12 cellular contexts compared by ENCODE assay signal in the genomic region with DNA sequence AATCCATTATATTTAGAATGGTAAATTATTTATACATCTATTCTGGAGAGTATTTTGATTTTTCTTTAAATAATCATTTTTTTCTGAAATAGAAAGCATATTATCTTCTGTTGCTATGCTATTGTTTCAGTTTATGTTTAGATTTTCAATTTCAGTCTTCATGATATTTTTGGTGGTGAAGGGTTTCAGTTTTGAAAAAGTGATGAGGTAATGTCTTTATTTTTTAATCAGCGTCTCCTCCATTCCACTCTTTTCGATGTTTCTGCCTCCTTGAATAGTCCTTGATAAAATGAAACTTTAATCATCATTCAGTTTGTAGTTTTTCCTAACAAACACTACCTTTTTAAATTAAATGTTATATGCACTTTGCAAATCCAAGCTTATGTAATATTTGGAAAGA.
DNase-seq lines count a peak whose midpoint lies in the region; ATAC-seq and TF ChIP-seq lines count a peak whose summit lies in the region.
"Had no signal": no experiment of that assay in that cellular context is flagged by ENCODE, and none has a peak within 500 bp of the region (broad histone marks: within the 10 kb centered on the region; RNA-seq: fewer than 3 reads in every experiment).

No MANE protein-coding gene starts in this region.

- ATAC-seq in GM18868 (IDR thresholded peaks at IDR 0.05; ENCODE audit: unreplicated experiment) (peak; percentile 88), GM21528 (IDR thresholded peaks at IDR 0.05; ENCODE audit: low FRiP score, unreplicated experiment) (peak; percentile 87), HG03064 (IDR thresholded peaks at IDR 0.05; ENCODE audit: low read depth, unreplicated experiment) (peak; percentile 94)

- DNase-seq in T-helper 2 cell treated with Interferon-gamma antibody and Interleukin-4, amounts not matched to agents 5 μg/mL and 100 μg/mL, for 36 hours (ENCODE audit: low spot score), result no peak
- no peak for DNase-seq in activated naive CD4-positive, alpha-beta T cell treated with anti-CD3 and anti-CD28 coated beads for 36 hours
- DNase-seq in stimulated activated CD4-positive, alpha-beta T cell treated with anti-CD3 and anti-CD28 coated beads, Interleukin-2, amount 100 ng/mL, for 48 hours, result no peak
- DNase-seq in germinal center (ENCODE audit: low spot score) (no peak), Calu3 (no peak)
- DNase-seq: kidney glomerular epithelial cell, NCI-H2107, spleen had no signal

- peaks cover 28% of the 10 kb centered on the region for H3K4me1 Mint-ChIP-seq in T-helper 2 cell treated with Interferon-gamma antibody and Interleukin-4, amounts not matched to agents 5 μg/mL and 100 μg/mL, for 36 hours (ENCODE audit: low read depth)
- H3K4me1 Mint-ChIP-seq in activated naive CD4-positive, alpha-beta T cell treated with anti-CD3 and anti-CD28 coated beads for 36 hours (ENCODE audit: low read depth), result peaks cover 3% of the 10 kb centered on the region
- peaks cover 9% of the 10 kb centered on the region for H3K4me1 Mint-ChIP-seq in Calu3 (ENCODE audit: low read depth, unreplicated experiment)
- H3K4me1 Mint-ChIP-seq: neural crest cell had no signal

- H3K4me3 Mint-ChIP-seq in T-helper 2 cell treated with Interferon-gamma antibody and Interleukin-4, amounts not matched to agents 5 μg/mL and 100 μg/mL, for 36 hours, result peak overlapping the region; percentile 28
- no peak overlapping the region for H3K4me3 Mint-ChIP-seq in activated naive CD4-positive, alpha-beta T cell treated with anti-CD3 and anti-CD28 coated beads for 36 hours
- no peak overlapping the region for H3K4me3 Mint-ChIP-seq in Calu3 (ENCODE audit: low read depth, unreplicated experiment)
- H3K4me3 Mint-ChIP-seq: neural crest cell had no signal

- peaks cover 12% of the 10 kb centered on the region for H3K36me3 Mint-ChIP-seq in T-helper 2 cell treated with Interferon-gamma antibody and Interleukin-4, amounts not matched to agents 5 μg/mL and 100 μg/mL, for 36 hours (ENCODE audit: low read depth)
- no peaks in the 10 kb centered on the region for H3K36me3 Mint-ChIP-seq in activated naive CD4-positive, alpha-beta T cell treated with anti-CD3 and anti-CD28 coated beads for 36 hours (ENCODE audit: low read depth)
- H3K36me3 Mint-ChIP-seq in Calu3 (ENCODE audit: insufficient read depth, unreplicated experiment), result no peaks in the 10 kb centered on the region

- BruUV-seq in Calu3 (replicated peaks; lab: Mats Ljungman, UMichigan), result no TSS peak

- H3K27ac Mint-ChIP-seq in T-helper 2 cell treated with Interferon-gamma antibody and Interleukin-4, amounts not matched to agents 5 μg/mL and 100 μg/mL, for 36 hours, result no peak overlapping the region
- H3K27ac Mint-ChIP-seq in activated naive CD4-positive, alpha-beta T cell treated with anti-CD3 and anti-CD28 coated beads for 36 hours, result no peak overlapping the region
- no peak overlapping the region for H3K27ac Mint-ChIP-seq in Calu3 (ENCODE audit: unreplicated experiment)

- peaks cover 5% of the 10 kb centered on the region for H3K27me3 Mint-ChIP-seq in T-helper 2 cell treated with Interferon-gamma antibody and Interleukin-4, amounts not matched to agents 5 μg/mL and 100 μg/mL, for 36 hours (ENCODE audit: low read depth)
- H3K27me3 Mint-ChIP-seq in activated naive CD4-positive, alpha-beta T cell treated with anti-CD3 and anti-CD28 coated beads for 36 hours (ENCODE audit: low read depth), result no peaks in the 10 kb centered on the region
- H3K27me3 Mint-ChIP-seq in Calu3 (ENCODE audit: unreplicated experiment), result no peaks in the 10 kb centered on the region

- no peak for TF ChIP-seq CTCF in Calu3 (IDR thresholded peaks at IDR 0.05; ENCODE audit: unreplicated experiment)

- H3K9me3 Mint-ChIP-seq in T-helper 2 cell treated with Interferon-gamma antibody and Interleukin-4, amounts not matched to agents 5 μg/mL and 100 μg/mL, for 36 hours, result peaks cover 7% of the 10 kb centered on the region
- no peaks in the 10 kb centered on the region for H3K9me3 Mint-ChIP-seq in activated naive CD4-positive, alpha-beta T cell treated with anti-CD3 and anti-CD28 coated beads for 36 hours
- no peaks in the 10 kb centered on the region for H3K9me3 Mint-ChIP-seq in Calu3 (ENCODE audit: low read depth, unreplicated experiment)
- H3K9me3 Mint-ChIP-seq: neural crest cell had no signal

- CTCF ChIA-PET in activated naive CD4-positive, alpha-beta T cell treated with anti-CD3 and anti-CD28 coated beads for 36 hours (lab: Charles Lee), result interaction anchor here (1.4 kb wide), 1 partner anchor 46 kb away, joined by 4 read pairs; no protein-coding TSS in a partner anchor
- CTCF ChIA-PET in Calu3 (lab: Charles Lee), result interaction anchor here (0.6 kb wide), 1 partner anchor 939 kb away, joined by 6 read pairs; no protein-coding TSS in a partner anchor

- intact Hi-C loops in activated naive CD4-positive, alpha-beta T cell treated with anti-CD3 and anti-CD28 coated beads for 36 hours (cut with micrococcal nuclease), result no loop called here
- intact Hi-C loops in Calu3 (cut with micrococcal nuclease; ENCODE audit: unreplicated experiment), result no loop called here
